In genomic region chr1:101299710-101300109, GRCh38 we compare ENCODE assay signal across 13 cellular contexts.
DNase-seq lines count a peak whose midpoint lies in the region; ATAC-seq and TF ChIP-seq lines count a peak whose summit lies in the region.
"Had no signal": no experiment of that assay in that cellular context is flagged by ENCODE, and none has a peak within 500 bp of the region (broad histone marks: within the 10 kb centered on the region; RNA-seq: fewer than 3 reads in every experiment).

No MANE protein-coding gene starts in this region.

- peak overlapping the region in 5 of 7 donors; percentile 4 to 70 (median 60) for H3K27ac Mint-ChIP-seq in CD4-positive, alpha-beta memory T cell
- peak overlapping the region; percentile 6 for H3K27ac Mint-ChIP-seq in T-helper 17 cell
- H3K27ac Mint-ChIP-seq: B cell had no signal

- TF ChIP-seq RAD21 in Ishikawa (IDR thresholded peaks at IDR 0.05; ENCODE audit: low read depth) = no peak

- no peaks in the 10 kb centered on the region for H3K27me3 ChIP-seq in CD4-positive, alpha-beta memory T cell (ENCODE audit: insufficient read depth, low read length)
- H3K27me3 ChIP-seq in spleen (replicated peaks in 1 of 7) = no peaks in the 10 kb centered on the region

- no peaks in the 10 kb centered on the region for H3K36me3 ChIP-seq in CD4-positive, alpha-beta memory T cell (ENCODE audit: insufficient read depth, low read length)
- peaks cover 0 to 10% (median 0%) of the 10 kb centered on the region in 6 donors for H3K36me3 ChIP-seq in spleen
- H3K36me3 ChIP-seq: HAP-1 had no signal

- no peaks in the 10 kb centered on the region for H3K9me3 ChIP-seq in CD4-positive, alpha-beta memory T cell (ENCODE audit: control insufficient read depth in 1 of 2, low read length in 2 of 2)
- H3K9me3 ChIP-seq in T-helper 17 cell (ENCODE audit: control insufficient read depth, low read length, poor library complexity, severe bottlenecking) (no peaks in the 10 kb centered on the region), spleen (no peaks in the 10 kb centered on the region)
- H3K9me3 ChIP-seq: HAP-1 had no signal

- TF ChIP-seq CTCF in spleen (IDR thresholded peaks at IDR 0.05 in 8 of 11, conservative IDR thresholded peaks at IDR 0.05 in 3 of 11) = no peak

- CTCF ChIA-PET in CD4-positive, alpha-beta memory T cell (lab: Charles Lee; ENCODE audit: partially characterized antibody) = interaction anchor here (0.8 to 14.9 kb wide), 9 partner anchors 8 to 378 kb away, joined by 3 to 180 read pairs (median 5); no protein-coding TSS in a partner anchor

- H3K27ac ChIP-seq in CD4-positive, alpha-beta memory T cell (ENCODE audit: low read depth, low read length) = no peak overlapping the region
- H3K27ac ChIP-seq in spleen = peak overlapping the region in 5 of 8 donors; percentile 39 to 68 (median 60)
- H3K27ac ChIP-seq: BLaER1 treated with 17β-estradiol and CSF1 and Interleukin-3, amounts not matched to agents 10 nM and 100 nM; HL-60 had no signal

- H3K9me3 Mint-ChIP-seq in CD4-positive, alpha-beta memory T cell = no peaks in the 10 kb centered on the region
- H3K9me3 Mint-ChIP-seq: CD8-positive, alpha-beta memory T cell had no signal

- no peaks in the 10 kb centered on the region for H3K27me3 Mint-ChIP-seq in CD4-positive, alpha-beta memory T cell
- H3K27me3 Mint-ChIP-seq in T-helper 17 cell = no peaks in the 10 kb centered on the region
- H3K27me3 Mint-ChIP-seq: B cell had no signal

- no peak overlapping the region for H3K4me3 ChIP-seq in CD4-positive, alpha-beta memory T cell (ENCODE audit: low read length in 2 of 2)
- H3K4me3 ChIP-seq in spleen = no peak overlapping the region
- H3K4me3 ChIP-seq: BLaER1 treated with 17β-estradiol and CSF1 and Interleukin-3, amounts not matched to agents 10 nM and 100 nM; HAP-1 had no signal

- intact Hi-C loops in CD4-positive, alpha-beta memory T cell (cut with micrococcal nuclease) = no loop called here
- intact Hi-C loops in spleen (cut with DNase I; ENCODE audit: low total_unique reads) = loop anchor here (10.0 kb wide), 1 partner anchor 165 kb away; no protein-coding TSS in a partner anchor

- no peak for DNase-seq in CD4-positive, alpha-beta memory T cell
- no peak for DNase-seq in T-helper 17 cell
- no peak for DNase-seq in spleen
- no peak for DNase-seq in islet precursor cell
- DNase-seq in NK-92 treated with Interleukin-12 subunit alpha and Interleukin-12 subunit beta, amount 100 ng/mL, for 24 hours (lab: John Stamatoyannopoulos, UW) = no peak
- DNase-seq: CD8-positive, alpha-beta memory T cell; COR-L47; DMS 273 treated with DMSO at 0.1 percent for 48 hours had no signal

- POLR2A ChIA-PET in CD4-positive, alpha-beta memory T cell (lab: Charles Lee; ENCODE audit: partially characterized antibody) = interaction anchor here (1.1 to 4.0 kb wide), 4 partner anchors 9 to 60 kb away, joined by 3 to 28 read pairs (median 14); no protein-coding TSS in a partner anchor

- H3K4me3 Mint-ChIP-seq in CD4-positive, alpha-beta memory T cell = peak overlapping the region in 1 of 8 donors; percentile 7
- H3K4me3 Mint-ChIP-seq in T-helper 17 cell = no peak overlapping the region
- H3K4me3 Mint-ChIP-seq: B cell had no signal

- peaks cover 28 to 54% (median 40%) of the 10 kb centered on the region in 4 donors for H3K4me1 Mint-ChIP-seq in CD4-positive, alpha-beta memory T cell
- peaks cover 23% of the 10 kb centered on the region for H3K4me1 Mint-ChIP-seq in T-helper 17 cell
- H3K4me1 Mint-ChIP-seq: B cell had no signal

- TF ChIP-seq EP300 in Ishikawa (IDR thresholded peaks at IDR 0.05; ENCODE audit: borderline replicate concordance) = no peak

- peaks cover 43% of the 10 kb centered on the region for H3K4me1 ChIP-seq in CD4-positive, alpha-beta memory T cell (ENCODE audit: insufficient read depth, low read length)
- H3K4me1 ChIP-seq in spleen = peaks cover 0 to 12% (median 5%) of the 10 kb centered on the region in 6 donors
- H3K4me1 ChIP-seq: HAP-1 had no signal

- TF ChIP-seq POLR2A in spleen (IDR thresholded peaks at IDR 0.05) = no peak

- 79 to 89% (median 87%) methylated on average over 3 of the region's 3 CpGs for WGBS in spleen, 5 donors

- ATAC-seq in T-helper 17 cell = no peak

- H3K36me3 Mint-ChIP-seq in CD4-positive, alpha-beta memory T cell = no peaks in the 10 kb centered on the region
- no peaks in the 10 kb centered on the region for H3K36me3 Mint-ChIP-seq in T-helper 17 cell (ENCODE audit: low read depth)

TF ChIP-seq in Ishikawa, 13 proteins besides CTCF, POLR2A, EP300 and RAD21:
- no peak for TF ChIP-seq CEBPB (IDR thresholded peaks at IDR 0.05)
- peak; percentile 64 for TF ChIP-seq REST (IDR thresholded peaks at IDR 0.05; ENCODE audit: low read depth)
- TF ChIP-seq ZBTB7A (IDR thresholded peaks at IDR 0.05; ENCODE audit: low read depth) = no peak
